Comparison of ENCODE assay signal across 29 cellular contexts in the genomic region with DNA sequence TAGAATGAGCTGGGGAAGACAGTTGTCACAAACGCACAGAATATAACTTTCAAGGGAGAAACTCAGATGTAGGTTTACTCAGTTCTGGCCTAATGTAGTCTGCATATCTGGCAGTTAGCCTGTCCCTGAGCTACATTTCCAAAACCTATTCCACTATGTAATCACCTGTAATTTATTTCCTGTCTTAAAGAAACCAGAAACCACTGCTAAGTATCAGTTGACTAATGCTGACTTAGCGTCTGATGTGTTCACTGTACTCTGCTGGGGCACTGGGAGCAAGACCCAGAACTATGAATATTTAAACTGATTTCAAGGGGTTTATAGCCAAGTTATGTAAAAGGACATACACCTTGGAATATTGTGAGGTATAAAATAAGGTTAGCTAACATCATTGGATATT.
A peak's percentile ranks its signal among the peaks of the same experiment; 100 is the strongest.
DNase-seq lines count a peak whose midpoint lies in the region; ATAC-seq and TF ChIP-seq lines count a peak whose summit lies in the region.
"Had no signal": no experiment of that assay in that cellular context is flagged by ENCODE, and none has a peak within 500 bp of the region (broad histone marks: within the 10 kb centered on the region; RNA-seq: fewer than 3 reads in every experiment).

No MANE protein-coding gene starts in this region.

- H3K9me3 ChIP-seq in testis: no peaks in the 10 kb centered on the region
- H3K9me3 ChIP-seq: adrenal gland, sigmoid colon, thoracic aorta, uterus had no signal

- ATAC-seq in activated naive CD8-positive, alpha-beta T cell treated with anti-CD3 and anti-CD28 coated beads, Interleukin-2, amount 50 U/mL, for 24 hours: no peak
- ATAC-seq in Right ventricle myocardium inferior: no peak
- ATAC-seq: left lobe of liver; stimulated activated naive CD8-positive, alpha-beta T cell treated with anti-CD3 and anti-CD28 coated beads, Interleukin-15, Interleukin-2, amounts not matched to agents 100 U/mL and 50 U/mL, for 24 hours had no signal

- no peaks in the 10 kb centered on the region for H3K36me3 ChIP-seq in testis (ENCODE audit: low read depth, missing control alignments)
- H3K36me3 ChIP-seq: adrenal gland, sigmoid colon, thoracic aorta, uterus, WERI-Rb-1 had no signal

- H3K4me3 ChIP-seq in astrocyte of the spinal cord (ENCODE audit: low read depth, low read length): no peak overlapping the region
- H3K4me3 ChIP-seq in testis: no peak overlapping the region
- H3K4me3 ChIP-seq: adrenal gland, coronary artery, sigmoid colon, thoracic aorta, uterus had no signal

- H3K27me3 Mint-ChIP-seq in activated naive CD8-positive, alpha-beta T cell treated with anti-CD3 and anti-CD28 coated beads, Interleukin-2, amount 50 U/mL, for 24 hours: no peaks in the 10 kb centered on the region
- H3K27me3 Mint-ChIP-seq: progenitor cell of endocrine pancreas had no signal

- TF ChIP-seq CTCF in astrocyte of the spinal cord (IDR thresholded peaks at IDR 0.05; ENCODE audit: low read depth, low read length): no peak
- no peak for TF ChIP-seq CTCF in testis (IDR thresholded peaks at IDR 0.05)

- no peaks in the 10 kb centered on the region for H3K36me3 Mint-ChIP-seq in activated naive CD8-positive, alpha-beta T cell treated with anti-CD3 and anti-CD28 coated beads, Interleukin-2, amount 50 U/mL, for 24 hours (ENCODE audit: low read depth)

- no peak for TF ChIP-seq POLR2A in testis (IDR thresholded peaks at IDR 0.05)

- POLR2A ChIA-PET in HEK293T (lab: Yijun Ruan, JAX): no interaction called here

- no peak for DNase-seq in HEK293T (ENCODE audit: extremely low spot score)
- DNase-seq in NCI-H69 (lab: John Stamatoyannopoulos, UW): peak; percentile 18
- peak; percentile 40 for DNase-seq in astrocyte of the spinal cord (ENCODE audit: low read depth, low spot score)
- peak; percentile 82 for DNase-seq in kidney tubule cell (ENCODE audit: low spot score)
- DNase-seq in activated naive CD8-positive, alpha-beta T cell treated with anti-CD3 and anti-CD28 coated beads, Interleukin-2, amount 50 U/mL, for 24 hours: no peak
- DNase-seq in testis: no peak
- DNase-seq in Right ventricle myocardium inferior (ENCODE audit: missing footprints): no peak
- no peak for DNase-seq in SW480 (ENCODE audit: low spot score)
- DNase-seq: activated CD4-positive, alpha-beta T cell treated with anti-CD3 and anti-CD28 coated beads, Interleukin-2, amount 50 U/mL, for 1 hour; activated naive CD4-positive, alpha-beta T cell treated with Interleukin-2 at 50 U/mL for 16 hours; adrenal gland; Calu3; effector memory CD4-positive, alpha-beta T cell; foreskin melanocyte; KBM-7; MV-4-11; NCI-H187; NCI-H2227 treated with DMSO at 0.1 percent for 48 hours; NCI-H82; Right ventricle myocardium superior; sigmoid colon; stimulated activated naive CD8-positive, alpha-beta T cell treated with anti-CD3 and anti-CD28 coated beads, Interleukin-15, Interleukin-2, amounts not matched to agents 100 U/mL and 50 U/mL, for 24 hours; uterus; WERI-Rb-1 had no signal

- peaks cover 4% of the 10 kb centered on the region for H3K9me3 Mint-ChIP-seq in activated naive CD8-positive, alpha-beta T cell treated with anti-CD3 and anti-CD28 coated beads, Interleukin-2, amount 50 U/mL, for 24 hours

- no peaks in the 10 kb centered on the region for H3K27me3 ChIP-seq in testis
- H3K27me3 ChIP-seq: adrenal gland, sigmoid colon, uterus had no signal

- no peak overlapping the region for H3K27ac Mint-ChIP-seq in activated naive CD8-positive, alpha-beta T cell treated with anti-CD3 and anti-CD28 coated beads, Interleukin-2, amount 50 U/mL, for 24 hours
- H3K27ac Mint-ChIP-seq: progenitor cell of endocrine pancreas had no signal

- H3K4me1 Mint-ChIP-seq in activated naive CD8-positive, alpha-beta T cell treated with anti-CD3 and anti-CD28 coated beads, Interleukin-2, amount 50 U/mL, for 24 hours: no peaks in the 10 kb centered on the region

- CTCF ChIA-PET in HEK293T (lab: Yijun Ruan, JAX): no interaction called here

- 93 to 96% methylated on average over 2 of the region's 2 CpGs for WGBS in testis, 2 donors

- intact Hi-C loops in testis (cut with DNase I; ENCODE audit: low total_unique reads): no loop called here
- intact Hi-C loops in Right ventricle myocardium inferior (cut with DNase I): no loop called here

- no peak overlapping the region for H3K27ac ChIP-seq in testis
- H3K27ac ChIP-seq: adrenal gland, C4-2B, coronary artery, sigmoid colon, thoracic aorta, uterus, WERI-Rb-1 had no signal

- in situ Hi-C loops in astrocyte of the spinal cord (cut with HindIII; ENCODE audit: low sequenced_read_pairs): no loop called here

- H3K4me1 ChIP-seq in testis: no peaks in the 10 kb centered on the region
- H3K4me1 ChIP-seq: adrenal gland, sigmoid colon, uterus had no signal

- no peak overlapping the region for H3K4me3 Mint-ChIP-seq in activated naive CD8-positive, alpha-beta T cell treated with anti-CD3 and anti-CD28 coated beads, Interleukin-2, amount 50 U/mL, for 24 hours

TF ChIP-seq in HEK293T, 16 proteins besides CTCF, POLR2A, EP300 and RAD21:
- TF ChIP-seq NFRKB (IDR thresholded peaks at IDR 0.05): no peak
- TF ChIP-seq FOXM1 (IDR thresholded peaks at IDR 0.05; ENCODE audit: borderline replicate concordance): no peak
- no peak for TF ChIP-seq SP1 (IDR thresholded peaks at IDR 0.05)
- TF ChIP-seq LEF1 (IDR thresholded peaks at IDR 0.05; ENCODE audit: borderline replicate concordance): no peak
- no peak for TF ChIP-seq BHLHE40 (IDR thresholded peaks at IDR 0.05; ENCODE audit: borderline replicate concordance)
- TF ChIP-seq, protein P1, sequence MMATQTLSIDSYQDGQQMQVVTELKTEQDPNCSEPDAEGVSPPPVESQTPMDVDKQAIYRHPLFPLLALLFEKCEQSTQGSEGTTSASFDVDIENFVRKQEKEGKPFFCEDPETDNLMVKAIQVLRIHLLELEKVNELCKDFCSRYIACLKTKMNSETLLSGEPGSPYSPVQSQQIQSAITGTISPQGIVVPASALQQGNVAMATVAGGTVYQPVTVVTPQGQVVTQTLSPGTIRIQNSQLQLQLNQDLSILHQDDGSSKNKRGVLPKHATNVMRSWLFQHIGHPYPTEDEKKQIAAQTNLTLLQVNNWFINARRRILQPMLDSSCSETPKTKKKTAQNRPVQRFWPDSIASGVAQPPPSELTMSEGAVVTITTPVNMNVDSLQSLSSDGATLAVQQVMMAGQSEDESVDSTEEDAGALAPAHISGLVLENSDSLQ (IDR thresholded peaks at IDR 0.05): peak; percentile 22; the same call in 1 of the 2 replicates

Comparison
In these comparisons a context has a peak if more than half of its experiments do, and no peak if none do; other contexts are left out.
1. DNase-seq: peak in NCI-H69 (single experiment), astrocyte of the spinal cord (single experiment) and kidney tubule cell (single experiment); none in HEK293T (single experiment), activated naive CD8-positive, alpha-beta T cell treated with anti-CD3 and anti-CD28 coated beads, Interleukin-2, amount 50 U/mL, for 24 hours (single experiment), testis (single experiment), Right ventricle myocardium inferior (single experiment) and SW480 (single experiment).